1 cellular context compared by ENCODE assay signal in the genomic region with DNA sequence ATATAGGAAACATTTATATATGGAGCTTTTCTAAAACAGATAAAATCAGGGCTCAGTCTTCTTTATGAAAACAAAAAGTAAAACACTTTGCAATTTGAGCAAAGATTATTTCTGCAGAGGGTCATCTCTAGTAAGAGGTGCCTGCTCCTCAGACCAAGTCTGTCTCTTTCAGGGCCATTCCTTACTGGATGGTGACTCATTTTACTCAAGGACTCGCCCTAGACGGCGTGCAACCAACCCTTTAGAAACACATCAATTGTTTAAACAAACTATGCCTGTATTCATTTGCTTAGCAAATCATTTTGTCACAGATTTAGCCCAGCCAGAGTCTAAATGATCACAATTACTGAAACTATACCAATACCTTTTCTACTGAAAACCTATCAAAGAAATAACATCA.
TF ChIP-seq lines count a peak whose summit lies in the region.

No MANE protein-coding gene starts in this region.

TF ChIP-seq in IMR-90, 13 proteins besides CTCF, POLR2A, EP300 and RAD21:
- TF ChIP-seq CEBPB (IDR thresholded peaks at IDR 0.05; ENCODE audit: low read depth, low read length) (0 out of 2 replicates have a peak, but pooled peaks have one; percentile 12), RFX5 (IDR thresholded peaks at IDR 0.05; ENCODE audit: low read depth, low read length) (no peak), FOS (IDR thresholded peaks at IDR 0.05; ENCODE audit: low read depth, low read length) (peak; percentile 69; the same call in 1 of the 2 replicates)
- TF ChIP-seq, protein P1, sequence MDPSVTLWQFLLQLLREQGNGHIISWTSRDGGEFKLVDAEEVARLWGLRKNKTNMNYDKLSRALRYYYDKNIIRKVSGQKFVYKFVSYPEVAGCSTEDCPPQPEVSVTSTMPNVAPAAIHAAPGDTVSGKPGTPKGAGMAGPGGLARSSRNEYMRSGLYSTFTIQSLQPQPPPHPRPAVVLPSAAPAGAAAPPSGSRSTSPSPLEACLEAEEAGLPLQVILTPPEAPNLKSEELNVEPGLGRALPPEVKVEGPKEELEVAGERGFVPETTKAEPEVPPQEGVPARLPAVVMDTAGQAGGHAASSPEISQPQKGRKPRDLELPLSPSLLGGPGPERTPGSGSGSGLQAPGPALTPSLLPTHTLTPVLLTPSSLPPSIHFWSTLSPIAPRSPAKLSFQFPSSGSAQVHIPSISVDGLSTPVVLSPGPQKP (IDR thresholded peaks at IDR 0.05; ENCODE audit: borderline replicate concordance, low read depth, low read length): no peak
